1 cellular context compared by ENCODE assay signal in the genomic region with DNA sequence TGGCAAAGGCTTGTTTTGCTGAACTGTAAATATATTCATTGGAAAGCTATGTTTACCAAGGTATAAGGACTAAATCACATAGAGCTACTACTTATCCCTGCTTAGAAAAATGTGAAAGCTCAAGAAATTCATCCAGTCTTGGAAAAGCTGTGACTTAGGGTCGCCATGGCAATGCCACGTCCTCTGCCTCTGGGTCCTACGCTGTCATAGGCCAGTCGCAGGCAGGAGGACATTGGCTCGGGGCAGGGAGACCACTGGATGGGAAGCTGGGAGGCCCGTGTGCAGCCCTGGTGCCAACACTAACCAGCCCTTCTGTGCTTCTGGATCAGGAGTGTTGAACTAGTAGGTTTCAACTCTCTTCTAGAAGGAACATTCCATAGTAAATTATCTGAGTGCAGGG.
TF ChIP-seq lines count a peak whose summit lies in the region.

No MANE protein-coding gene starts in this region.

TF ChIP-seq in WTC11, 78 proteins besides CTCF, POLR2A, EP300 and RAD21 (continued from another document):
- TF ChIP-seq, protein P1, sequence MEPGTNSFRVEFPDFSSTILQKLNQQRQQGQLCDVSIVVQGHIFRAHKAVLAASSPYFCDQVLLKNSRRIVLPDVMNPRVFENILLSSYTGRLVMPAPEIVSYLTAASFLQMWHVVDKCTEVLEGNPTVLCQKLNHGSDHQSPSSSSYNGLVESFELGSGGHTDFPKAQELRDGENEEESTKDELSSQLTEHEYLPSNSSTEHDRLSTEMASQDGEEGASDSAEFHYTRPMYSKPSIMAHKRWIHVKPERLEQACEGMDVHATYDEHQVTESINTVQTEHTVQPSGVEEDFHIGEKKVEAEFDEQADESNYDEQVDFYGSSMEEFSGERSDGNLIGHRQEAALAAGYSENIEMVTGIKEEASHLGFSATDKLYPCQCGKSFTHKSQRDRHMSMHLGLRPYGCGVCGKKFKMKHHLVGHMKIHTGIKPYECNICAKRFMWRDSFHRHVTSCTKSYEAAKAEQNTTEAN (CRISPR knock-in tag; IDR thresholded peaks at IDR 0.05): no peak
- TF ChIP-seq, protein P2, sequence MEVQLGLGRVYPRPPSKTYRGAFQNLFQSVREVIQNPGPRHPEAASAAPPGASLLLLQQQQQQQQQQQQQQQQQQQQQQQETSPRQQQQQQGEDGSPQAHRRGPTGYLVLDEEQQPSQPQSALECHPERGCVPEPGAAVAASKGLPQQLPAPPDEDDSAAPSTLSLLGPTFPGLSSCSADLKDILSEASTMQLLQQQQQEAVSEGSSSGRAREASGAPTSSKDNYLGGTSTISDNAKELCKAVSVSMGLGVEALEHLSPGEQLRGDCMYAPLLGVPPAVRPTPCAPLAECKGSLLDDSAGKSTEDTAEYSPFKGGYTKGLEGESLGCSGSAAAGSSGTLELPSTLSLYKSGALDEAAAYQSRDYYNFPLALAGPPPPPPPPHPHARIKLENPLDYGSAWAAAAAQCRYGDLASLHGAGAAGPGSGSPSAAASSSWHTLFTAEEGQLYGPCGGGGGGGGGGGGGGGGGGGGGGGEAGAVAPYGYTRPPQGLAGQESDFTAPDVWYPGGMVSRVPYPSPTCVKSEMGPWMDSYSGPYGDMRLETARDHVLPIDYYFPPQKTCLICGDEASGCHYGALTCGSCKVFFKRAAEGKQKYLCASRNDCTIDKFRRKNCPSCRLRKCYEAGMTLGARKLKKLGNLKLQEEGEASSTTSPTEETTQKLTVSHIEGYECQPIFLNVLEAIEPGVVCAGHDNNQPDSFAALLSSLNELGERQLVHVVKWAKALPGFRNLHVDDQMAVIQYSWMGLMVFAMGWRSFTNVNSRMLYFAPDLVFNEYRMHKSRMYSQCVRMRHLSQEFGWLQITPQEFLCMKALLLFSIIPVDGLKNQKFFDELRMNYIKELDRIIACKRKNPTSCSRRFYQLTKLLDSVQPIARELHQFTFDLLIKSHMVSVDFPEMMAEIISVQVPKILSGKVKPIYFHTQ (CRISPR knock-in tag; IDR thresholded peaks at IDR 0.05): no peak
- TF ChIP-seq ZNF396 (CRISPR knock-in tag; IDR thresholded peaks at IDR 0.05; ENCODE audit: borderline replicate concordance): no peak
